ENCODE assay signal across 8 cellular contexts in the genomic region with DNA sequence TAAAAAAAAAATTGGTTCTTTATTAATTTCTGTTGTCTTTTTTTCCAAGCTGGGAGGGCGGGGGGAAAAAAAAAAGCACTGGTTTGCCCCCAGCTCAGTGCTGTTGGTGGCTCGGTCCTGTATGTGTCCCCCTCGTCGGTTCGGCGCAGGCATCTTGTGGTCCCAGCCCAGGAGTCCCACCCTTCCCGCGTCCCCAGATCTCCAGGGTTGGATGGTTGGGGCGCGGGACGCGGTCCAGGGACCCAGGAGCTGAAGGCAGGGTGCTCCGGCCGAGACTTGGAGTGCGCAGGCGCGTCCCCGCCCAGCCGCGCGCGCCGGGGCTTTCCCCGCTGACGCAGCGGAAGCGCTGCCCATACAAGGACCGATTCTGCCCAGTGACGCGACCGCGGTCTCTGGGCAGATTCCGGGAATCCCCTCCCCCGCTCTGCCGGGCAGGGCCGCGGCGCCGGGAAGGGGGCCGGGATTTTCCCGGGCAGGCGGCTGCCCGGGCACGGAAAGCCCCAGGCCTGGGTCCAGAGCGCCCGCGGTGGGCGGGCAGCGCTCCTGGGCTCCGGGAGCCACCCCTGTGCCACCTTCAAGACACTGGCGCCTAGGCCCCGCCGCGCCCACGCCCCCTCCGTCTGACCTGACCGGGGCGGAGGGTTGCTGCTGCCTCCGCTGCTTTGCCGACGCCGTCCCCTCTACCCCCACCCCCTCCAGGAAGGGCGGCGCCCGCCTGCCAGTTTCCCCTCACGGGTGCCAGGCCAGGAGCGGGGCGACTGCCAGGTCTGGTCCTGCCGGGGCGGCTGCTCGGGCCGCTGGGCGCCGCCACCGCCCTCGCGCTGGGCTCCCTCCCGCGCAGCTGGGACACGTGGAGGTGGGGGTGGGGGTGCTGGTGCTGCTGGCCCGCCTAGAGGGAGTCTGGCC. TPM values are rescaled to one million over a fixed set of nuclear protein-coding genes. Genes with fewer than 3 reads are reported as not detected.
A peak's percentile ranks its signal among the peaks of the same experiment; 100 is the strongest.
DNase-seq lines count a peak whose midpoint lies in the region; ATAC-seq and TF ChIP-seq lines count a peak whose summit lies in the region.

No MANE protein-coding gene starts in this region.

- ATAC-seq in T-helper 17 cell (peak; percentile 54), left ventricle myocardium superior (peak; percentile 55), psoas muscle (peak; percentile 58 to 73 (median 66))

- H3K27me3 ChIP-seq in psoas muscle (ENCODE audit: insufficient read depth in 3 of 3, low read length in 2 of 3) = no peaks in the 10 kb centered on the region

- 0% methylated on average over 57 to 81 of the region's 81 CpGs for WGBS in psoas muscle, 3 donors
- WGBS in urinary bladder = 0% methylated on average over 81 of the region's 81 CpGs

- peaks cover 0 to 9% of the 10 kb centered on the region in 2 donors for H3K36me3 ChIP-seq in psoas muscle (ENCODE audit: insufficient read depth in 1 of 2, low read depth in 1 of 2)
- H3K36me3 ChIP-seq in urinary bladder (ENCODE audit: insufficient read depth) = no peaks in the 10 kb centered on the region

- H3K4me3 ChIP-seq in psoas muscle = peak overlapping the region; percentile 99
- peak overlapping the region; percentile 94 for H3K4me3 ChIP-seq in urinary bladder (ENCODE audit: low read depth, low read length)

- H3K4me3 Mint-ChIP-seq in T-helper 17 cell = peak overlapping the region; percentile 98

- H3K27ac Mint-ChIP-seq in T-helper 17 cell = peak overlapping the region; percentile 99

- H3K9me3 ChIP-seq in T-helper 17 cell (ENCODE audit: control insufficient read depth, low read length, poor library complexity, severe bottlenecking) (no peaks in the 10 kb centered on the region), psoas muscle (no peaks in the 10 kb centered on the region)

- H3K27ac ChIP-seq in angular gyrus (ENCODE audit: low read depth, low read length) (peak overlapping the region; percentile 81), psoas muscle (peak overlapping the region; percentile 99), urinary bladder (ENCODE audit: low read depth) (peak overlapping the region; percentile 91)

- H3K36me3 Mint-ChIP-seq in T-helper 17 cell (ENCODE audit: low read depth) = peaks cover 5% of the 10 kb centered on the region

- TF ChIP-seq CTCF in psoas muscle (IDR thresholded peaks at IDR 0.05) = no peak

- DNase-seq in Daoy (ENCODE audit: low read depth) = peak; percentile 98
- DNase-seq in HCEC 1CT = peak; percentile 85
- peak; percentile 83 to 97 (median 96) for DNase-seq in NCI-H1417 (lab: John Stamatoyannopoulos, UW)
- DNase-seq in T-helper 17 cell = peak; percentile 94 to 96 (median 96)
- DNase-seq in left ventricle myocardium superior = peak; percentile 97
- DNase-seq in psoas muscle = peak; percentile 94 to 97

- intact Hi-C loops in left ventricle myocardium superior (cut with micrococcal nuclease) = loop anchor here (2.0 kb wide), 1 partner anchor 17 kb away; no protein-coding TSS in a partner anchor
- intact Hi-C loops in psoas muscle (cut with DNase I) = no loop called here

- peaks cover 40% of the 10 kb centered on the region for H3K4me1 Mint-ChIP-seq in T-helper 17 cell

- H3K4me1 ChIP-seq in psoas muscle = peaks cover 16% of the 10 kb centered on the region
- H3K4me1 ChIP-seq in urinary bladder (ENCODE audit: insufficient read depth) = no peaks in the 10 kb centered on the region

- H3K27me3 Mint-ChIP-seq in T-helper 17 cell = no peaks in the 10 kb centered on the region

RNA-seq across cellular contexts. Expression of a gene that starts 2.3 kb away (rescaled TPM):
- total RNA-seq in Daoy (2014; rRNA removed; shearing (Covaris generic)) = 61.6 and 66.6 TPM in 2 replicates
- total RNA-seq in T-helper 17 cell = 1,000 to 10,000 TPM; 1,500 to 1,584 TPM
- total RNA-seq in left ventricle myocardium superior = 24.2 TPM
- 100 to 1,000 TPM in 2 of 4 donors, 10 to 100 TPM in 2; 29.2 to 217 (median 73.6) TPM for total RNA-seq in psoas muscle
- 100 to 1,000 TPM in 1 of 3 donors, 10 to 100 TPM in 2; 25.1 to 145 (median 31.9) TPM for polyA plus RNA-seq in psoas muscle
- total RNA-seq in urinary bladder = 107 TPM
- 545 TPM for polyA plus RNA-seq in urinary bladder

RNA-seq across cellular contexts. Expression of a gene that starts 8.1 kb away (rescaled TPM):
- 81.7 and 99.3 TPM in 2 replicates for total RNA-seq in Daoy (2014; rRNA removed; shearing (Covaris generic))
- total RNA-seq in T-helper 17 cell (10 to 100 TPM; 92.6 to 97.0 TPM), left ventricle myocardium superior (750 TPM), psoas muscle (100 to 1,000 TPM; 273 to 419 (median 370) TPM), urinary bladder (74.2 TPM)
- polyA plus RNA-seq in psoas muscle (100 to 1,000 TPM; 329 to 535 (median 396) TPM), urinary bladder (245 TPM)

RNA-seq across cellular contexts. Expression of a gene that starts 8.3 kb away (rescaled TPM):
- total RNA-seq in Daoy (2014; rRNA removed; shearing (Covaris generic)) = not detected in 2 replicates
- total RNA-seq in T-helper 17 cell (1 to 10 TPM in 1 of 2 donors, under 1 TPM in 1; 0.85 to 3.0 TPM), left ventricle myocardium superior (2.2 TPM), psoas muscle (1 to 10 TPM in 3 of 4 donors, under 1 TPM in 1; 0.92 to 3.2 (median 2.0) TPM), urinary bladder (not detected)
- polyA plus RNA-seq in psoas muscle (1 to 10 TPM; 1.9 to 2.5 (median 2.0) TPM), urinary bladder (not detected)

RNA-seq across cellular contexts. Expression of a gene that starts 12.8 kb away (rescaled TPM):
- 75.8 and 76.9 TPM in 2 replicates for total RNA-seq in Daoy (2014; rRNA removed; shearing (Covaris generic))
- total RNA-seq in T-helper 17 cell (1 to 10 TPM; 3.1 to 5.7 TPM), left ventricle myocardium superior (4.5 TPM), psoas muscle (1 to 10 TPM; 2.4 to 5.0 (median 3.0) TPM), urinary bladder (9.5 TPM)
- polyA plus RNA-seq in psoas muscle (1 to 10 TPM; 3.6 to 9.0 (median 8.6) TPM), urinary bladder (12.8 TPM)

RNA-seq across cellular contexts. Expression of a gene that starts 18.2 kb away (rescaled TPM):
- 5.1 and 11.0 TPM in 2 replicates for total RNA-seq in Daoy (2014; rRNA removed; shearing (Covaris generic))
- total RNA-seq in T-helper 17 cell (10 to 100 TPM; 14.9 to 19.3 TPM), left ventricle myocardium superior (44.9 TPM), psoas muscle (10 to 100 TPM; 20.3 to 33.0 (median 23.8) TPM), urinary bladder (30.2 TPM)
- polyA plus RNA-seq in psoas muscle (10 to 100 TPM; 11.3 to 21.7 (median 19.0) TPM), urinary bladder (28.4 TPM)

Comparison
In these comparisons a context has a peak if more than half of its experiments do, and no peak if none do; other contexts are left out.
1. Peak in every context shown above with its lines: DNase-seq, ATAC-seq, H3K4me3 ChIP-seq and H3K27ac ChIP-seq.
2. RNA of a gene that starts 2.3 kb away (total RNA-seq): 1,500 to 1,584 TPM in T-helper 17 cell; 29.2 to 217 TPM in psoas muscle, 107 TPM in urinary bladder (single experiment), 61.6 to 66.6 TPM in Daoy and 24.2 TPM in left ventricle myocardium superior (single experiment); every median in the first group is over 4 times any median in the second.